Comparison of ENCODE assay signal across 9 cellular contexts in the genomic region with DNA sequence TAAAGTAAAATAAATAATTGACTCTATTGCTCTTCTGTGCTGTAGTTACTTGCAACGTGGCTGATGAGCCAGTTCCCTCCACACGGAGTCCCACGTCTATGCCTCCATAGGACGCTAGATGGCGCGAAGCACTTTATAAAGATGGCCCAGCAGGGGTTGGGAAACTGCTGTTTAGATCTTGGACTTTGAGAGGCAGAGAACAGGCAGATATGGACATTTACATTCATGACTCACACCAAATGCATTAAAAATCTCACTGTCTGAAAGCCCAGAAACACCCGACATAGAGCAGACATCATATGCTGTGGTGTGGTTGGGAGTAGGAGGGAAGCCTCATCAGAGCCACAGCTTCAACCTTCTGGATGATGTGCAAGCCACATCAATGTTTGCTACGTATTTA.
DNase-seq lines count a peak whose midpoint lies in the region; ATAC-seq and TF ChIP-seq lines count a peak whose summit lies in the region.
"Had no signal": no experiment of that assay in that cellular context is flagged by ENCODE, and none has a peak within 500 bp of the region (broad histone marks: within the 10 kb centered on the region; RNA-seq: fewer than 3 reads in every experiment).

No MANE protein-coding gene starts in this region.

- no peak overlapping the region for H3K27ac ChIP-seq in thyroid gland

- WGBS in thyroid gland, 2 donors = 12 to 13% methylated on average over 8 of the region's 8 CpGs

- peak; percentile 99 for ATAC-seq in GM21367 (IDR thresholded peaks at IDR 0.05; ENCODE audit: unreplicated experiment)
- peak; percentile 99 for ATAC-seq in HG03565 (IDR thresholded peaks at IDR 0.05; ENCODE audit: unreplicated experiment)
- peak in 1 of 2 donors; percentile 39 for ATAC-seq in naive B cell (ENCODE audit: low read depth in 2 of 2)

- H3K27ac Mint-ChIP-seq in activated CD4-positive, alpha-beta memory T cell treated with anti-CD3 and anti-CD28 coated beads, Interleukin-2, amount 10 ng/mL, durations not matched to agents 7 days and 5 days = no peak overlapping the region
- no peak overlapping the region for H3K27ac Mint-ChIP-seq in naive B cell

- H3K27me3 ChIP-seq in thyroid gland = no peaks in the 10 kb centered on the region

- POLR2A ChIA-PET in activated CD4-positive, alpha-beta memory T cell treated with anti-CD3 and anti-CD28 coated beads, Interleukin-2, amount 10 ng/mL, durations not matched to agents 7 days and 5 days (lab: Charles Lee) = no interaction called here

- H3K27me3 Mint-ChIP-seq in activated CD4-positive, alpha-beta memory T cell treated with anti-CD3 and anti-CD28 coated beads, Interleukin-2, amount 10 ng/mL, durations not matched to agents 7 days and 5 days = no peaks in the 10 kb centered on the region
- peaks cover 0 to 8% (median 4%) of the 10 kb centered on the region in 3 donors for H3K27me3 Mint-ChIP-seq in naive B cell
- H3K27me3 Mint-ChIP-seq: central memory CD8-positive, alpha-beta T cell had no signal

- H3K36me3 Mint-ChIP-seq in activated CD4-positive, alpha-beta memory T cell treated with anti-CD3 and anti-CD28 coated beads, Interleukin-2, amount 10 ng/mL, durations not matched to agents 7 days and 5 days (ENCODE audit: low read depth) = no peaks in the 10 kb centered on the region
- H3K36me3 Mint-ChIP-seq in naive B cell = no peaks in the 10 kb centered on the region

- peak; percentile 32 to 89 (median 70) for TF ChIP-seq CTCF in thyroid gland (IDR thresholded peaks at IDR 0.05)

- no peaks in the 10 kb centered on the region for H3K9me3 ChIP-seq in thyroid gland

- H3K4me1 ChIP-seq in thyroid gland = peaks cover 0 to 5% of the 10 kb centered on the region in 2 donors

- intact Hi-C loops in thyroid gland (cut with DNase I) = loop anchor here (10.0 kb wide), 2 partner anchors 434 to 944 kb away; no protein-coding TSS in a partner anchor

- H3K4me3 ChIP-seq in thyroid gland (replicated peaks in 1 of 3) = no peak overlapping the region

- no peaks in the 10 kb centered on the region for H3K9me3 Mint-ChIP-seq in activated CD4-positive, alpha-beta memory T cell treated with anti-CD3 and anti-CD28 coated beads, Interleukin-2, amount 10 ng/mL, durations not matched to agents 7 days and 5 days
- no peaks in the 10 kb centered on the region for H3K9me3 Mint-ChIP-seq in naive B cell
- H3K9me3 Mint-ChIP-seq: central memory CD8-positive, alpha-beta T cell had no signal

- TF ChIP-seq POLR2A in erythroblast (IDR thresholded peaks at IDR 0.05; ENCODE audit: low read length) (no peak), thyroid gland (IDR thresholded peaks at IDR 0.05) (no peak)

- no peaks in the 10 kb centered on the region for H3K4me1 Mint-ChIP-seq in activated CD4-positive, alpha-beta memory T cell treated with anti-CD3 and anti-CD28 coated beads, Interleukin-2, amount 10 ng/mL, durations not matched to agents 7 days and 5 days
- H3K4me1 Mint-ChIP-seq in naive B cell = no peaks in the 10 kb centered on the region
- H3K4me1 Mint-ChIP-seq: central memory CD8-positive, alpha-beta T cell had no signal

- peak; percentile 95 for DNase-seq in DMS79 (lab: John Stamatoyannopoulos, UW)
- peak; percentile 50 to 81 for DNase-seq in NCI-H524 (lab: John Stamatoyannopoulos, UW)
- DNase-seq in activated CD4-positive, alpha-beta memory T cell treated with anti-CD3 and anti-CD28 coated beads, Interleukin-2, amount 10 ng/mL, durations not matched to agents 7 days and 5 days = peak; percentile 50
- DNase-seq in erythroblast (lab: John Stamatoyannopoulos, UW) = peak; percentile 33 to 66
- DNase-seq in naive B cell = peak; percentile 1
- peak; percentile 63 to 70 for DNase-seq in thyroid gland

- CTCF ChIA-PET in activated CD4-positive, alpha-beta memory T cell treated with anti-CD3 and anti-CD28 coated beads, Interleukin-2, amount 10 ng/mL, durations not matched to agents 7 days and 5 days (lab: Charles Lee) = interaction anchor here (0.9 to 2.3 kb wide), 4 partner anchors 8 to 945 kb away, joined by 3 to 10 read pairs (median 3); no protein-coding TSS in a partner anchor

- no peaks in the 10 kb centered on the region for H3K36me3 ChIP-seq in thyroid gland

- no peak overlapping the region for H3K4me3 Mint-ChIP-seq in activated CD4-positive, alpha-beta memory T cell treated with anti-CD3 and anti-CD28 coated beads, Interleukin-2, amount 10 ng/mL, durations not matched to agents 7 days and 5 days
- no peak overlapping the region for H3K4me3 Mint-ChIP-seq in naive B cell
- H3K4me3 Mint-ChIP-seq: central memory CD8-positive, alpha-beta T cell had no signal

Comparison
In these comparisons a context has a peak if more than half of its experiments do, and no peak if none do; other contexts are left out.
1. DNase-seq: peak in every context shown above with its lines; median percentile 95 in DMS79; 66 in thyroid gland; 66 in NCI-H524; 50 in activated CD4-positive, alpha-beta memory T cell treated with anti-CD3 and anti-CD28 coated beads, Interleukin-2, amount 10 ng/mL, durations not matched to agents 7 days and 5 days; 50 in erythroblast; 1 in naive B cell.